ENCODE assay signal across 8 cellular contexts in genomic region chr12:60465060-60465459, GRCh38.
"Had no signal": no experiment of that assay in that cellular context is flagged by ENCODE, and none has a peak within 500 bp of the region (broad histone marks: within the 10 kb centered on the region; RNA-seq: fewer than 3 reads in every experiment).

No MANE protein-coding gene starts in this region.

- ATAC-seq: GM12878 had no signal

- H3K4me3 ChIP-seq: GM12878 had no signal

- DNase-seq: GDM1, GF-D8 had no signal

- FAIRE-seq: G401.6, GM12878, GM12891, GM12892, GM18507, GM19239 had no signal
